1 cellular context compared by ENCODE assay signal in genomic region chr1:165905853-165906252, GRCh38.
TF ChIP-seq lines count a peak whose summit lies in the region.

No MANE protein-coding gene starts in this region.

TF ChIP-seq in HepG2, 621 proteins besides CTCF, POLR2A, EP300 and RAD21 (continued from another document):
- TF ChIP-seq PRPF4 (IDR thresholded peaks at IDR 0.05; ENCODE audit: low read depth, low read length, poor library complexity, severe bottlenecking) (no peak), POGK (CRISPR knock-in tag; conservative IDR thresholded peaks at IDR 0.05) (no peak), JUNB (CRISPR knock-in tag; IDR thresholded peaks at IDR 0.05; ENCODE audit: borderline replicate concordance) (no peak), STAG1 (CRISPR knock-in tag; IDR thresholded peaks at IDR 0.05) (no peak), ZFP37 (CRISPR knock-in tag; IDR thresholded peaks at IDR 0.05; ENCODE audit: borderline replicate concordance) (no peak), PHF8 (CRISPR knock-in tag; IDR thresholded peaks at IDR 0.05) (no peak), SSRP1 (CRISPR knock-in tag; IDR thresholded peaks at IDR 0.05) (no peak), ATRX (CRISPR knock-in tag; IDR thresholded peaks at IDR 0.05; ENCODE audit: borderline replicate concordance) (no peak)
